ENCODE assay signal across 29 cellular contexts in the genomic region with DNA sequence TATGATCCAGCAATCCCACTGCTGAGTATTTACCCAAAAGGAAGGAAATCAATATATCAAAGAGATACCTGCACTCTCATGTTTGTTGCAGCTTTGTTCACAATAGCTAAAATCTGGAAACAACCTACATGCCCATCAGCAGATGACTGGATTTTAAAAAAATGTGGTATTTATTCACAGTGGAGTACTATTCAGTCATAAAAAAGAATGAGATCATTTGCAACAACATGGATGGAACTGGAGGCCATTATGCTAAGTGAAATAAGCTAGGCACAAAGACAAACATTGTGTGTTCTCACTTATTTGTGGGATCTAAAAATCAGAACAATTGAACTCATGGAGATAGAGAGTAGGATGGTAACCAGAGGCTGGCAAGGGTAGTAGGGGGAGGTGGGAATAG.
"Had no signal": no experiment of that assay in that cellular context is flagged by ENCODE, and none has a peak within 500 bp of the region (broad histone marks: within the 10 kb centered on the region; RNA-seq: fewer than 3 reads in every experiment).

No MANE protein-coding gene starts in this region.

- H2AFZ ChIP-seq: neural progenitor cell had no signal

- H3K4me3 ChIP-seq: left ventricle myocardium inferior, lung, neural progenitor cell, ovary, skin epidermis, stomach, suprapubic skin, thoracic aorta, tibial artery, upper lobe of right lung had no signal

- H3K36me3 Mint-ChIP-seq: mesothelial cell of epicardium, natural killer cell, neural progenitor cell had no signal

- H3K27ac Mint-ChIP-seq: mesothelial cell of epicardium; naive B cell; natural killer cell; nephron progenitor cell; neural progenitor cell; progenitor cell of endocrine pancreas; stimulated activated naive B cell treated with anti-CD40 and anti-IgM and Interleukin-4, amounts not matched to agents 10 μg/mL and 1 μg/mL and 100 μg/mL, for 72 hours had no signal

- H3K27me3 Mint-ChIP-seq: progenitor cell of endocrine pancreas; stimulated activated naive B cell treated with anti-CD40 and anti-IgM and Interleukin-4, amounts not matched to agents 10 μg/mL and 1 μg/mL and 100 μg/mL, for 72 hours had no signal

- H3K9me3 ChIP-seq: left ventricle myocardium inferior, ovary, stomach, suprapubic skin, thoracic aorta, tibial artery, upper lobe of right lung had no signal

- H3K4me1 ChIP-seq: tibial artery had no signal

- H3K9me3 Mint-ChIP-seq: mesothelial cell of epicardium, natural killer cell, nephron progenitor cell, neural progenitor cell had no signal

- FAIRE-seq: urothelium cell line had no signal

- H3K27ac ChIP-seq: left ventricle myocardium inferior, neural progenitor cell, ovary, skin epidermis, suprapubic skin, thoracic aorta, tibial artery, upper lobe of right lung had no signal

- H3K9ac ChIP-seq: neural progenitor cell had no signal

- H3K4me2 ChIP-seq: neural progenitor cell had no signal

- H3K4me1 Mint-ChIP-seq: mesothelial cell of epicardium, naive B cell had no signal

- H3K4me3 Mint-ChIP-seq: mesothelial cell of epicardium; naive B cell; natural killer cell; neural progenitor cell; stimulated activated naive B cell treated with anti-CD40 and anti-IgM and Interleukin-4, amounts not matched to agents 10 μg/mL and 1 μg/mL and 100 μg/mL, for 72 hours had no signal

- H3K36me3 ChIP-seq: left ventricle myocardium inferior, neural progenitor cell, ovary, suprapubic skin, thoracic aorta, upper lobe of right lung had no signal

- ATAC-seq: natural killer cell, right cardiac atrium, sciatic nerve had no signal

- H3K27me3 ChIP-seq: neural progenitor cell, ovary, stomach, suprapubic skin, tibial artery, upper lobe of right lung had no signal

- DNase-seq: hypothalamus; islet precursor cell; left ventricle myocardium inferior; mesendoderm; naive B cell; natural killer cell; nephron progenitor cell; ovary; retina; right cardiac atrium; stimulated activated CD4-positive, alpha-beta T cell treated with anti-CD3 and anti-CD28 coated beads, Interleukin-12 subunit alpha, Interleukin-12 subunit beta, amount 100 ng/mL, for 4 hours; stimulated activated CD4-positive, alpha-beta T cell treated with anti-CD3 and anti-CD28 coated beads, Interleukin-15, amount 100 ng/mL, for 24 hours; stimulated activated CD4-positive, alpha-beta T cell treated with anti-CD3 and anti-CD28 coated beads, Interleukin-2, amount 100 ng/mL, for 24 hours; stimulated activated CD4-positive, alpha-beta T cell treated with anti-CD3 and anti-CD28 coated beads, Interleukin-4, amount 100 ng/mL, for 1 hour; stimulated activated naive B cell treated with anti-CD40 and anti-IgM and Interleukin-4, amounts not matched to agents 10 μg/mL and 1 μg/mL and 100 μg/mL, for 72 hours; stimulated activated naive CD8-positive, alpha-beta T cell treated with anti-CD3 and anti-CD28 coated beads, Interleukin-15, Interleukin-2, amounts not matched to agents 100 U/mL and 50 U/mL, for 24 hours; stomach; tibial artery; trophoblast cell; upper lobe of right lung had no signal
